Comparison of ENCODE assay signal across 22 cellular contexts in genomic region chr5:10622810-10623209, GRCh38. TPM values are rescaled to one million over a fixed set of nuclear protein-coding genes. Genes with fewer than 3 reads are reported as not detected.
"Had no signal": no experiment of that assay in that cellular context is flagged by ENCODE, and none has a peak within 500 bp of the region (broad histone marks: within the 10 kb centered on the region; RNA-seq: fewer than 3 reads in every experiment).

No MANE protein-coding gene starts in this region.

- H3K4me3 ChIP-seq: esophagus squamous epithelium, heart right ventricle, lower lobe of right lung, psoas muscle, spleen, testis had no signal

- H3K36me3 ChIP-seq: lower lobe of right lung had no signal

- H3K9me3 ChIP-seq: esophagus squamous epithelium, lower lobe of right lung, psoas muscle, testis had no signal

- H3K27ac ChIP-seq: epithelial cell of prostate, esophagus squamous epithelium, heart right ventricle, lower lobe of right lung, parathyroid adenoma, psoas muscle, testis had no signal

- DNase-seq: activated CD4-positive, alpha-beta T cell treated with anti-CD3 and anti-CD28 coated beads for 4 hours; activated CD4-positive, alpha-beta T cell treated with anti-CD3 and anti-CD28 coated beads, Interleukin-2, amount 50 U/mL, for 48 hours; activated naive CD8-positive, alpha-beta T cell treated with anti-CD3 and anti-CD28 coated beads, Interleukin-2, amount 50 U/mL, for 24 hours; amygdala; dermis blood vessel endothelial cell; effector CD4-positive, alpha-beta T cell; esophagus squamous epithelium; foreskin melanocyte; heart right ventricle; lower lobe of right lung; mesendoderm; occipital lobe; psoas muscle; stimulated activated naive CD8-positive, alpha-beta T cell treated with anti-CD3 and anti-CD28 coated beads, Interleukin-15, Interleukin-2, amounts not matched to agents 100 U/mL and 50 U/mL, for 24 hours; T-helper 1 cell; testis; trophoblast cell had no signal

- ATAC-seq: activated naive CD8-positive, alpha-beta T cell treated with anti-CD3 and anti-CD28 coated beads, Interleukin-2, amount 50 U/mL, for 24 hours; left lobe of liver; lower lobe of right lung; stimulated activated naive CD8-positive, alpha-beta T cell treated with anti-CD3 and anti-CD28 coated beads, Interleukin-15, Interleukin-2, amounts not matched to agents 100 U/mL and 50 U/mL, for 24 hours had no signal

- H2AFZ ChIP-seq: parathyroid adenoma had no signal

- H3K4me1 ChIP-seq: parathyroid adenoma had no signal

- H3K27me3 ChIP-seq: esophagus squamous epithelium, heart right ventricle, spleen, testis had no signal

- H3K9ac ChIP-seq: parathyroid adenoma had no signal

RNA-seq across cellular contexts. Expression of gene ANKRD33B, which starts 58.9 kb away (rescaled TPM):
- polyA plus RNA-seq: neural cell had no signal
